Comparison of ENCODE assay signal across 15 cellular contexts in genomic region chr11:121580154-121580553, GRCh38.
DNase-seq lines count a peak whose midpoint lies in the region; ATAC-seq and TF ChIP-seq lines count a peak whose summit lies in the region.
"Had no signal": no experiment of that assay in that cellular context is flagged by ENCODE, and none has a peak within 500 bp of the region (broad histone marks: within the 10 kb centered on the region; RNA-seq: fewer than 3 reads in every experiment).

No MANE protein-coding gene starts in this region.

- H3K27me3 ChIP-seq in CD4-positive, alpha-beta memory T cell (ENCODE audit: insufficient read depth, low read length), result no peaks in the 10 kb centered on the region
- H3K27me3 ChIP-seq in colonic mucosa, result no peaks in the 10 kb centered on the region
- H3K27me3 ChIP-seq: BLaER1, Peyer's patch had no signal

- peaks cover 39% of the 10 kb centered on the region for H3K4me1 ChIP-seq in CD4-positive, alpha-beta memory T cell (ENCODE audit: insufficient read depth, low read length)
- no peaks in the 10 kb centered on the region for H3K4me1 ChIP-seq in colonic mucosa

- DNase-seq in activated naive CD4-positive, alpha-beta T cell treated with anti-CD3 and anti-CD28 coated beads for 36 hours, result no peak
- DNase-seq in activated naive CD4-positive, alpha-beta T cell treated with anti-CD3 and anti-CD28 coated beads, Interleukin-2, amount 50 U/mL, for 16 hours, result no peak
- no peak for DNase-seq in CD4-positive, alpha-beta memory T cell
- no peak for DNase-seq in activated naive CD8-positive, alpha-beta T cell treated with anti-CD3 and anti-CD28 coated beads, Interleukin-2, amount 50 U/mL, for 24 hours
- DNase-seq in naive thymus-derived CD8-positive, alpha-beta T cell, result no peak
- DNase-seq in colonic mucosa (no peak), coronary artery (ENCODE audit: low spot score) (no peak)
- DNase-seq: DMS79, NCI-H1092 treated with DMSO at 0.1 percent for 48 hours, NCI-H146, NCI-H2029 treated with DMSO at 0.1 percent for 48 hours, NCI-H446 treated with DMSO at 0.1 percent for 48 hours, Peyer's patch had no signal

- peaks cover 53% of the 10 kb centered on the region for H3K36me3 Mint-ChIP-seq in activated naive CD4-positive, alpha-beta T cell treated with anti-CD3 and anti-CD28 coated beads for 36 hours (ENCODE audit: low read depth)
- H3K36me3 Mint-ChIP-seq in CD4-positive, alpha-beta memory T cell, result peaks cover 78 to 96% of the 10 kb centered on the region in 2 donors
- peaks cover 57% of the 10 kb centered on the region for H3K36me3 Mint-ChIP-seq in activated naive CD8-positive, alpha-beta T cell treated with anti-CD3 and anti-CD28 coated beads, Interleukin-2, amount 50 U/mL, for 24 hours (ENCODE audit: low read depth)
- H3K36me3 Mint-ChIP-seq in naive thymus-derived CD8-positive, alpha-beta T cell, result peaks cover 39 to 99% (median 52%) of the 10 kb centered on the region in 3 donors

- peaks cover 39% of the 10 kb centered on the region for H3K4me1 Mint-ChIP-seq in activated naive CD4-positive, alpha-beta T cell treated with anti-CD3 and anti-CD28 coated beads for 36 hours (ENCODE audit: low read depth)
- H3K4me1 Mint-ChIP-seq in CD4-positive, alpha-beta memory T cell, result peaks cover 24 to 53% (median 33%) of the 10 kb centered on the region in 4 donors
- peaks cover 39% of the 10 kb centered on the region for H3K4me1 Mint-ChIP-seq in activated naive CD8-positive, alpha-beta T cell treated with anti-CD3 and anti-CD28 coated beads, Interleukin-2, amount 50 U/mL, for 24 hours
- H3K4me1 Mint-ChIP-seq in naive thymus-derived CD8-positive, alpha-beta T cell, result peaks cover 11 to 44% (median 19%) of the 10 kb centered on the region in 4 donors

- POLR2A ChIA-PET in CD4-positive, alpha-beta memory T cell (lab: Charles Lee; ENCODE audit: partially characterized antibody), result no interaction called here
- POLR2A ChIA-PET in naive thymus-derived CD8-positive, alpha-beta T cell (lab: Charles Lee), result interaction anchor here (0.7 kb wide), 3 partner anchors 131 to 241 kb away, joined by 4 to 5 read pairs (median 4); no protein-coding TSS in a partner anchor

- H3K9me3 ChIP-seq in CD4-positive, alpha-beta memory T cell (ENCODE audit: control insufficient read depth in 1 of 2, low read length in 2 of 2), result no peaks in the 10 kb centered on the region
- H3K9me3 ChIP-seq in colonic mucosa, result no peaks in the 10 kb centered on the region
- H3K9me3 ChIP-seq: Peyer's patch had no signal

- CTCF ChIA-PET in activated naive CD4-positive, alpha-beta T cell treated with anti-CD3 and anti-CD28 coated beads for 36 hours (lab: Charles Lee), result interaction anchor here (0.6 kb wide), 2 partner anchors 174 to 899 kb away, joined by 3 read pairs; no protein-coding TSS in a partner anchor
- CTCF ChIA-PET in CD4-positive, alpha-beta memory T cell (lab: Charles Lee; ENCODE audit: partially characterized antibody), result interaction anchor here (0.7 to 1.5 kb wide), 4 partner anchors 13 to 367 kb away, joined by 3 to 4 read pairs (median 4); no protein-coding TSS in a partner anchor

- no peak overlapping the region for H3K4me3 ChIP-seq in CD4-positive, alpha-beta memory T cell (ENCODE audit: low read length in 2 of 2)
- H3K4me3 ChIP-seq in colonic mucosa, result no peak overlapping the region
- H3K4me3 ChIP-seq in coronary artery, result no peak overlapping the region
- H3K4me3 ChIP-seq: BLaER1, K562, Peyer's patch had no signal

- no peaks in the 10 kb centered on the region for H3K27me3 Mint-ChIP-seq in activated naive CD4-positive, alpha-beta T cell treated with anti-CD3 and anti-CD28 coated beads for 36 hours (ENCODE audit: low read depth)
- no peaks in the 10 kb centered on the region for H3K27me3 Mint-ChIP-seq in CD4-positive, alpha-beta memory T cell
- H3K27me3 Mint-ChIP-seq in activated naive CD8-positive, alpha-beta T cell treated with anti-CD3 and anti-CD28 coated beads, Interleukin-2, amount 50 U/mL, for 24 hours, result no peaks in the 10 kb centered on the region
- H3K27me3 Mint-ChIP-seq in naive thymus-derived CD8-positive, alpha-beta T cell, result no peaks in the 10 kb centered on the region

- H3K4me3 Mint-ChIP-seq in activated naive CD4-positive, alpha-beta T cell treated with anti-CD3 and anti-CD28 coated beads for 36 hours, result no peak overlapping the region
- no peak overlapping the region for H3K4me3 Mint-ChIP-seq in CD4-positive, alpha-beta memory T cell
- H3K4me3 Mint-ChIP-seq in activated naive CD8-positive, alpha-beta T cell treated with anti-CD3 and anti-CD28 coated beads, Interleukin-2, amount 50 U/mL, for 24 hours, result no peak overlapping the region
- no peak overlapping the region for H3K4me3 Mint-ChIP-seq in naive thymus-derived CD8-positive, alpha-beta T cell

- no peak overlapping the region for H3K9ac ChIP-seq in colonic mucosa (ENCODE audit: low read depth in 2 of 2, low read length in 2 of 2)
- H3K9ac ChIP-seq: BLaER1 had no signal

- TF ChIP-seq CTCF in colonic mucosa (IDR thresholded peaks at IDR 0.05) (no peak), coronary artery (IDR thresholded peaks at IDR 0.05) (no peak)

- H3K9me3 Mint-ChIP-seq in activated naive CD4-positive, alpha-beta T cell treated with anti-CD3 and anti-CD28 coated beads for 36 hours, result peaks cover 4% of the 10 kb centered on the region
- peaks cover 0 to 5% (median 0%) of the 10 kb centered on the region in 8 donors for H3K9me3 Mint-ChIP-seq in CD4-positive, alpha-beta memory T cell
- peaks cover 6% of the 10 kb centered on the region for H3K9me3 Mint-ChIP-seq in activated naive CD8-positive, alpha-beta T cell treated with anti-CD3 and anti-CD28 coated beads, Interleukin-2, amount 50 U/mL, for 24 hours
- H3K9me3 Mint-ChIP-seq in naive thymus-derived CD8-positive, alpha-beta T cell, result peaks cover 0 to 9% (median 2%) of the 10 kb centered on the region in 9 donors

- H3K36me3 ChIP-seq in CD4-positive, alpha-beta memory T cell (ENCODE audit: insufficient read depth, low read length), result peaks cover 81% of the 10 kb centered on the region
- no peaks in the 10 kb centered on the region for H3K36me3 ChIP-seq in colonic mucosa

- peak overlapping the region; percentile 2 for H3K27ac Mint-ChIP-seq in activated naive CD4-positive, alpha-beta T cell treated with anti-CD3 and anti-CD28 coated beads for 36 hours
- H3K27ac Mint-ChIP-seq in CD4-positive, alpha-beta memory T cell, result peak overlapping the region; percentile 13 to 75 (median 62)
- peak overlapping the region; percentile 4 for H3K27ac Mint-ChIP-seq in activated naive CD8-positive, alpha-beta T cell treated with anti-CD3 and anti-CD28 coated beads, Interleukin-2, amount 50 U/mL, for 24 hours
- H3K27ac Mint-ChIP-seq in naive thymus-derived CD8-positive, alpha-beta T cell, result peak overlapping the region in 7 of 10 donors; percentile 28 to 74 (median 50)

- ATAC-seq in activated naive CD8-positive, alpha-beta T cell treated with anti-CD3 and anti-CD28 coated beads, Interleukin-2, amount 50 U/mL, for 24 hours, result no peak
- no peak for ATAC-seq in naive thymus-derived CD8-positive, alpha-beta T cell
- ATAC-seq: K562 had no signal

- no peak overlapping the region for H3K27ac ChIP-seq in CD4-positive, alpha-beta memory T cell (ENCODE audit: low read depth, low read length)
- H3K27ac ChIP-seq in colonic mucosa, result no peak overlapping the region
- H3K27ac ChIP-seq in coronary artery, result no peak overlapping the region
- H3K27ac ChIP-seq: BLaER1, Peyer's patch had no signal

- intact Hi-C loops in activated naive CD4-positive, alpha-beta T cell treated with anti-CD3 and anti-CD28 coated beads for 36 hours (cut with micrococcal nuclease), result loop anchor here (2.0 kb wide), 1 partner anchor 41 kb away; no protein-coding TSS in a partner anchor
- intact Hi-C loops in CD4-positive, alpha-beta memory T cell (cut with micrococcal nuclease), result no loop called here
- intact Hi-C loops in colonic mucosa (cut with DNase I), result no loop called here

Comparison
In these comparisons a context has a peak if more than half of its experiments do, and no peak if none do; other contexts are left out.
1. H3K27ac Mint-ChIP-seq: peak in every context shown above with its lines; median percentile 62 in CD4-positive, alpha-beta memory T cell; 50 in naive thymus-derived CD8-positive, alpha-beta T cell; 4 in activated naive CD8-positive, alpha-beta T cell treated with anti-CD3 and anti-CD28 coated beads, Interleukin-2, amount 50 U/mL, for 24 hours; 2 in activated naive CD4-positive, alpha-beta T cell treated with anti-CD3 and anti-CD28 coated beads for 36 hours.